ENCODE assay signal across 1 cellular context in the genomic region with DNA sequence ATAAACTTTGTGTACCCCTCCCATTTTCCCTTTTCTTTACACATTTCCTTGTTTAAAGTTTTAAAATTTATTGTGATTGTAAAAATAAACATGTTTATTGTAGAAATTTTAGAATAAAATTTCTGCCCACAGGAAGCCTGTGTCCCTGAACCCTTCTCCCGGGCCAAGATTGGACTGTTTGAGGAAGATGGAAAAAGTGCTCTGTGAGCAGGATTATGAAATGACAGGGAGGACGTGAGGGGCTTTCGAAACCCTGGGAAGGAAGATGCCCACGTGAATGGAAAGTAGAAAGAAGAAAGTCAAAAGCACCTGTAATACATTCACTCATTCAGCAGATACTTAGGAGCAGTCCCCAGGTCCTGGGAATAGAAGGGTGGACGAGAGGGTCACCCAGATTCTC.
TF ChIP-seq lines count a peak whose summit lies in the region.

No MANE protein-coding gene starts in this region.

TF ChIP-seq in K562, 482 proteins besides CTCF, POLR2A, EP300 and RAD21:
- TF ChIP-seq ZNF282 (CRISPR knock-in tag; IDR thresholded peaks at IDR 0.05) (no peak), KDM2B (CRISPR knock-in tag; IDR thresholded peaks at IDR 0.05) (no peak), NFYB (IDR thresholded peaks at IDR 0.05; ENCODE audit: extremely low read depth, insufficient read length) (no peak)
